8 cellular contexts compared by ENCODE assay signal in genomic region chr9:6354072-6354686, GRCh38. TPM values are rescaled to one million over a fixed set of nuclear protein-coding genes. Genes with fewer than 3 reads are reported as not detected.
DNase-seq lines count a peak whose midpoint lies in the region; ATAC-seq, FAIRE-seq and TF ChIP-seq lines count a peak whose summit lies in the region.

No MANE protein-coding gene starts in this region.

- H3K4me1 ChIP-seq in Peyer's patch, result no peaks in the 10 kb centered on the region

- POLR2A ChIA-PET in MCF 10A (lab: Yijun Ruan, JAX), result interaction anchor here (0.6 to 3.4 kb wide), 5 partner anchors 29 to 381 kb away, joined by 3 to 54 read pairs (median 8); partner anchors contain the start of gene UHRF2

- peak overlapping the region; percentile 49 for H3K27ac Mint-ChIP-seq in MCF 10A (ENCODE audit: low read depth, unreplicated experiment)
- H3K27ac Mint-ChIP-seq in stimulated activated naive B cell treated with anti-CD40 and anti-IgM and Interleukin-4, amounts not matched to agents 10 μg/mL and 1 μg/mL and 100 μg/mL, for 72 hours, result peak overlapping the region; percentile 65

- peak; percentile 76 for ATAC-seq in GM21717 (IDR thresholded peaks at IDR 0.05; ENCODE audit: unreplicated experiment)
- peak; percentile 98 for ATAC-seq in stimulated activated naive B cell treated with anti-CD40 and anti-IgM and Interleukin-4, amounts not matched to agents 10 μg/mL and 1 μg/mL and 100 μg/mL, for 72 hours (replicated peaks)

- peak; percentile 65 for DNase-seq in activated effector memory CD4-positive, alpha-beta T cell treated with anti-CD3 and anti-CD28 coated beads, Interleukin-2, amount 50 U/mL, for 16 hours
- DNase-seq in activated effector memory CD4-positive, alpha-beta T cell treated with Interleukin-2 at 50 U/mL for 16 hours, result no peak
- peak; percentile 18 for DNase-seq in KG1 (lab: John Stamatoyannopoulos, UW)
- DNase-seq in Peyer's patch, result peak in 2 of 3 donors; percentile 16 to 57
- DNase-seq in MCF 10A (ENCODE audit: unreplicated experiment), result peak; percentile 74
- peak; percentile 21 for DNase-seq in stimulated activated naive B cell treated with anti-CD40 and anti-IgM and Interleukin-4, amounts not matched to agents 10 μg/mL and 1 μg/mL and 100 μg/mL, for 72 hours

- H3K4me3 ChIP-seq in Peyer's patch, result no peak overlapping the region

- no peaks in the 10 kb centered on the region for H3K9me3 Mint-ChIP-seq in MCF 10A (ENCODE audit: unreplicated experiment)
- no peaks in the 10 kb centered on the region for H3K9me3 Mint-ChIP-seq in stimulated activated naive B cell treated with anti-CD40 and anti-IgM and Interleukin-4, amounts not matched to agents 10 μg/mL and 1 μg/mL and 100 μg/mL, for 72 hours

- H3K36me3 ChIP-seq in Peyer's patch, result no peaks in the 10 kb centered on the region

- no peak overlapping the region for H3K4me3 Mint-ChIP-seq in MCF 10A (ENCODE audit: unreplicated experiment)
- H3K4me3 Mint-ChIP-seq in stimulated activated naive B cell treated with anti-CD40 and anti-IgM and Interleukin-4, amounts not matched to agents 10 μg/mL and 1 μg/mL and 100 μg/mL, for 72 hours, result no peak overlapping the region

- H3K36me3 Mint-ChIP-seq in MCF 10A (ENCODE audit: insufficient read depth, unreplicated experiment), result no peaks in the 10 kb centered on the region
- H3K36me3 Mint-ChIP-seq in stimulated activated naive B cell treated with anti-CD40 and anti-IgM and Interleukin-4, amounts not matched to agents 10 μg/mL and 1 μg/mL and 100 μg/mL, for 72 hours, result no peaks in the 10 kb centered on the region

- FAIRE-seq in islet of Langerhans (lab: Jason Lieb, UNC), result peak; percentile 93

- no peak overlapping the region for H3K27ac ChIP-seq in Peyer's patch

- no peaks in the 10 kb centered on the region for H3K27me3 ChIP-seq in Peyer's patch

- BruUV-seq in MCF 10A (replicated peaks; lab: Mats Ljungman, UMichigan), result no TSS peak

- no peak for TF ChIP-seq POLR2A in Peyer's patch (IDR thresholded peaks at IDR 0.05)

- no peaks in the 10 kb centered on the region for H3K9me3 ChIP-seq in Peyer's patch

- CTCF ChIA-PET in MCF 10A (lab: Yijun Ruan, JAX), result interaction anchor here (0.7 to 6.4 kb wide), 40 partner anchors 11 to 473 kb away, joined by 3 to 151 read pairs (median 3); partner anchors contain the start of gene UHRF2

- peaks cover 25% of the 10 kb centered on the region for H3K4me1 Mint-ChIP-seq in MCF 10A (ENCODE audit: insufficient read depth, unreplicated experiment)
- peaks cover 3 to 13% of the 10 kb centered on the region in 2 donors for H3K4me1 Mint-ChIP-seq in stimulated activated naive B cell treated with anti-CD40 and anti-IgM and Interleukin-4, amounts not matched to agents 10 μg/mL and 1 μg/mL and 100 μg/mL, for 72 hours

- TF ChIP-seq CTCF in Peyer's patch (IDR thresholded peaks at IDR 0.05) (peak; percentile 64 to 82 (median 76)), MCF 10A (IDR thresholded peaks at IDR 0.05; ENCODE audit: unreplicated experiment) (peak; percentile 79)

- intact Hi-C loops in MCF 10A (cut with micrococcal nuclease), result loop anchor here (1.0 to 2.0 kb wide), 4 partner anchors 60 to 385 kb away; no protein-coding TSS in a partner anchor

- H3K27me3 Mint-ChIP-seq in MCF 10A (ENCODE audit: insufficient read depth, unreplicated experiment), result no peaks in the 10 kb centered on the region
- H3K27me3 Mint-ChIP-seq in stimulated activated naive B cell treated with anti-CD40 and anti-IgM and Interleukin-4, amounts not matched to agents 10 μg/mL and 1 μg/mL and 100 μg/mL, for 72 hours, result peaks cover 4 to 11% of the 10 kb centered on the region in 2 donors

RNA-seq across cellular contexts. Expression of gene TPD52L3, which starts 26.0 kb away (rescaled TPM):
- not detected for total RNA-seq in Peyer's patch
- total RNA-seq in MCF 10A (2022), result not detected in 2 replicates

RNA-seq across cellular contexts. Expression of gene UHRF2, which starts 58.8 kb away (rescaled TPM):
- 100 to 1,000 TPM in 1 of 4 donors, 10 to 100 TPM in 3; 44.1 to 142 (median 59.2) TPM for total RNA-seq in Peyer's patch
- 54.6 and 58.3 TPM in 2 replicates for total RNA-seq in MCF 10A (2022)
